Comparison of ENCODE assay signal across 1 cellular context in genomic region chr9:134459164-134459563, GRCh38.
TF ChIP-seq lines count a peak whose summit lies in the region.

No MANE protein-coding gene starts in this region.

TF ChIP-seq in K562, 482 proteins besides CTCF, POLR2A, EP300 and RAD21 (continued from another document):
- no peak for TF ChIP-seq ZFP30 (CRISPR knock-in tag; IDR thresholded peaks at IDR 0.05; ENCODE audit: borderline replicate concordance)
- TF ChIP-seq PCBP1 (IDR thresholded peaks at IDR 0.05; ENCODE audit: low read depth, low read length, poor library complexity, severe bottlenecking) = no peak
- TF ChIP-seq MTA2 (IDR thresholded peaks at IDR 0.05; ENCODE audit: low read depth) = no peak
- no peak for TF ChIP-seq NR0B1 (IDR thresholded peaks at IDR 0.05; ENCODE audit: partially characterized antibody)
- TF ChIP-seq ARID1B (IDR thresholded peaks at IDR 0.05) = no peak; the same call in 1 of the 2 replicates
- no peak for TF ChIP-seq SP1 (CRISPR knock-in tag; IDR thresholded peaks at IDR 0.05)
- no peak for TF ChIP-seq HNRNPH1 (optimal IDR thresholded peaks at IDR 0.05; ENCODE audit: low read depth, low read length)
- no peak for TF ChIP-seq EZH2 (IDR thresholded peaks at IDR 0.05; ENCODE audit: borderline replicate concordance, low read depth, low read length)
- TF ChIP-seq ZNF79 (CRISPR knock-in tag; IDR thresholded peaks at IDR 0.05; ENCODE audit: low read depth) = no peak
- TF ChIP-seq KDM1A (IDR thresholded peaks at IDR 0.05) = no peak
- TF ChIP-seq TRIM28 (IDR thresholded peaks at IDR 0.05) = no peak
- no peak for TF ChIP-seq ZNF354B (CRISPR knock-in tag; IDR thresholded peaks at IDR 0.05)
- TF ChIP-seq POLR2B (IDR thresholded peaks at IDR 0.05; ENCODE audit: low read depth, partially characterized antibody) = no peak
- TF ChIP-seq PYGO2 (tag; IDR thresholded peaks at IDR 0.05) = no peak
- TF ChIP-seq JUNB (CRISPR knock-in tag; conservative IDR thresholded peaks at IDR 0.05) = no peak
- TF ChIP-seq RFX1 (IDR thresholded peaks at IDR 0.05) = no peak
- TF ChIP-seq CHD2 (IDR thresholded peaks at IDR 0.05; ENCODE audit: low read depth, low read length) = no peak
- no peak for TF ChIP-seq ZNF699 (CRISPR knock-in tag; IDR thresholded peaks at IDR 0.05; ENCODE audit: insufficient replicate concordance)
- TF ChIP-seq ESRRB (CRISPR knock-in tag; IDR thresholded peaks at IDR 0.05; ENCODE audit: borderline replicate concordance) = no peak
- no peak for TF ChIP-seq EGR1 (conservative IDR thresholded peaks at IDR 0.05)
- 0 out of 2 replicates have a peak, but pooled peaks have one; percentile 35 for TF ChIP-seq JUN (IDR thresholded peaks at IDR 0.05; ENCODE audit: borderline replicate concordance, low read depth, low read length)
- no peak for TF ChIP-seq JUN (CRISPR knock-in tag; IDR thresholded peaks at IDR 0.05; ENCODE audit: borderline replicate concordance)
- no peak for TF ChIP-seq ZNF212 (CRISPR knock-in tag; IDR thresholded peaks at IDR 0.05)
- TF ChIP-seq HES1 (IDR thresholded peaks at IDR 0.05; ENCODE audit: low read depth) = no peak
- TF ChIP-seq TAL1 (IDR thresholded peaks at IDR 0.05) = no peak
- no peak for TF ChIP-seq FOXK1 (CRISPR knock-in tag; IDR thresholded peaks at IDR 0.05; ENCODE audit: borderline replicate concordance)
- TF ChIP-seq GATA2 (CRISPR knock-in tag; IDR thresholded peaks at IDR 0.05) = no peak
- no peak for TF ChIP-seq ZNF280B (CRISPR knock-in tag; IDR thresholded peaks at IDR 0.05)
- TF ChIP-seq NRF1 (conservative IDR thresholded peaks at IDR 0.05 in 1 of 2, IDR thresholded peaks at IDR 0.05 in 1 of 2) = no peak
- peak; percentile 46; the same call in 1 of the 2 replicates for TF ChIP-seq MITF (IDR thresholded peaks at IDR 0.05)
- TF ChIP-seq ZKSCAN8 (CRISPR knock-in tag; IDR thresholded peaks at IDR 0.05) = no peak
- TF ChIP-seq XRCC5 (IDR thresholded peaks at IDR 0.05; ENCODE audit: low read depth, low read length) = no peak
- TF ChIP-seq NCOA6 (IDR thresholded peaks at IDR 0.05) = no peak
- TF ChIP-seq USF2 (CRISPR knock-in tag; IDR thresholded peaks at IDR 0.05) = no peak
- TF ChIP-seq E4F1 (CRISPR knock-in tag; IDR thresholded peaks at IDR 0.05; ENCODE audit: borderline replicate concordance) = no peak
- TF ChIP-seq TFAM (CRISPR knock-in tag; conservative IDR thresholded peaks at IDR 0.05) = no peak
- TF ChIP-seq ESRRA (IDR thresholded peaks at IDR 0.05; ENCODE audit: borderline replicate concordance, low read depth) = peak; percentile 57; the same call in 1 of the 2 replicates
- TF ChIP-seq HNRNPUL1 (IDR thresholded peaks at IDR 0.05; ENCODE audit: low read length) = no peak
- TF ChIP-seq MTF1 (CRISPR knock-in tag; IDR thresholded peaks at IDR 0.05; ENCODE audit: borderline replicate concordance) = no peak
- no peak for TF ChIP-seq RHOXF2B (CRISPR knock-in tag; conservative IDR thresholded peaks at IDR 0.05)
- no peak for TF ChIP-seq ZNF224 (CRISPR knock-in tag; IDR thresholded peaks at IDR 0.05)
- TF ChIP-seq CBFA2T2 (conservative IDR thresholded peaks at IDR 0.05) = no peak
- TF ChIP-seq TCF15 (CRISPR knock-in tag; IDR thresholded peaks at IDR 0.05) = no peak
- peak in 1 of 2 experiments; percentile 6; a peak in 1 of 4 replicates for TF ChIP-seq RCOR1 (IDR thresholded peaks at IDR 0.05; ENCODE audit: borderline replicate concordance in 1 of 2, low read depth in 2 of 2, low read length in 2 of 2)
- no peak for TF ChIP-seq SMARCA4 (IDR thresholded peaks at IDR 0.05)
